In the genomic region with DNA sequence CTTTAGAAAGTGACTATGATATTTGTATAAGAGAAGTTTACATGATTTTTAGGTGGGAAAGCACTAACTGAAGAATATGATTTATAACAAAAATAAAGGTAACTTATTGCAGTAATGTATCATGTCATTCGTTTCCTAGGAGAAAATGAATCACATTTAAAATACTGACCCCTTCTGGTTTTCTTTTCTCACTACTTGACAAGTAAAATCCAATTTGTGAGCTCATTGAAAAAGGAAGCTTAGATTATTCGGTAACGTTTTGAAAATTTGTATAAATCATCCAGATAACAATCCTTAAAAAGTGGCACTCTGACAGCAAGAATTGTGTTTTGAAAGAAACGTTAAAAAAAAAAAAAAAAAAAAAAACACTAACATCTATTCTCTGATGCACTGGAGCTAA, we compare ENCODE assay signal across 2 cellular contexts.
TF ChIP-seq lines count a peak whose summit lies in the region.

No MANE protein-coding gene starts in this region.

TF ChIP-seq in HEK293, 187 proteins besides CTCF, POLR2A, EP300 and RAD21:
- no peak for TF ChIP-seq ZNF529 (tag by site-specific recombination; IDR thresholded peaks at IDR 0.05; ENCODE audit: insufficient replicate concordance)
- TF ChIP-seq ZNF654 (tag by site-specific recombination; IDR thresholded peaks at IDR 0.05; ENCODE audit: low read depth) = peak; percentile 5; the same call in 1 of the 2 replicates

TF ChIP-seq in HepG2, 621 proteins besides CTCF, POLR2A, EP300 and RAD21:
- TF ChIP-seq NFKBIZ (CRISPR knock-in tag; IDR thresholded peaks at IDR 0.05) (no peak), HCFC1 (IDR thresholded peaks at IDR 0.05; ENCODE audit: low read depth, low read length) (no peak), ZNF101 (CRISPR knock-in tag; IDR thresholded peaks at IDR 0.05; ENCODE audit: borderline replicate concordance, low read depth) (no peak), SOX5 (CRISPR knock-in tag; IDR thresholded peaks at IDR 0.05; ENCODE audit: borderline replicate concordance) (no peak), YEATS2 (CRISPR knock-in tag; IDR thresholded peaks at IDR 0.05; ENCODE audit: borderline replicate concordance) (no peak), ZNF10 (CRISPR knock-in tag; IDR thresholded peaks at IDR 0.05; ENCODE audit: borderline replicate concordance, low read depth) (no peak)
